In the genomic region with DNA sequence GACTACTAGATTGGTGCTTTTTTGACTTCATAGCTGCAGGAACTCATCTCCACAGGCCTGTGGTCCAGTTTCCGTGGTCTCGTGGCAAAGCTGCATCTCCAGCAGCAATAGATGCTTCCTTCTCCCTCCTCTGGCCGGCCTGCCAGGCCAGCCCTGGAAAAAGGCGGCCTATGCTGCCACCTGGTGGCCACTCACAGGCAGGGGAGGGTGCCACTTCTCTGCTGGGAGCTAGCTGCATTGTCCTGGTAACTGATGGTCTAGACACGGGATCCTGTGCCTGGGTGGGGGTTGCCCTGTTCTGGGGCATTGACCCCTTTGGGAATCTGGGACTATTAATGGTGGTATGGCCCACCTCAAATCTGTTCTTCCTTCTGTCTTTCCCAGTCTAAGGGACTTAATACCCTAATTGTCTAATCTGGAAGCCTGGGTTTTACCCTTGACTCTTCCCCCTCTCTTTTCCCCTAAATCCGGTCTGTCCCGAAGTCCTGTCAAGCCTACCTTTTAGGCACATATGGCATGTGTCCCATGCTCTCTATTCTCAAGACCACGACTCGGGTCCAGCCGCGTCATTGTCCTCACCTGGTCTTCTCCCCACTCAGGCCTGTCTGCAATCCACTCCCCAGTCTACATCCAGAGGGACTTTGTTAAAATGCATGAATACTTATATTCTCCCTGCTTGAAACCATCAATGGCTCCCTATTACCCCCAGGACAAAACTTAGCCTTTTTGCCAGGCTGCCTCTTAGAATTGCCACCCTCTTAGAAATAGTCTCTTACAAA, we compare ENCODE assay signal across 8 cellular contexts. TPM values are rescaled to one million over a fixed set of nuclear protein-coding genes. Genes with fewer than 3 reads are reported as not detected.
A peak's percentile ranks its signal among the peaks of the same experiment; 100 is the strongest.
DNase-seq lines count a peak whose midpoint lies in the region; ATAC-seq, FAIRE-seq and TF ChIP-seq lines count a peak whose summit lies in the region.

No MANE protein-coding gene starts in this region.

- peak; percentile 71 for FAIRE-seq in HepG2 (lab: Jason Lieb, UNC)

- no peak overlapping the region for H2AFZ ChIP-seq in HepG2 (ENCODE audit: low read length)

- peak; percentile 83 for DNase-seq in 8988T
- peak; percentile 78 for DNase-seq in NCI-H345 (lab: John Stamatoyannopoulos, UW)
- peak; percentile 61 to 67 for DNase-seq in activated CD4-positive, alpha-beta T cell treated with anti-CD3 and anti-CD28 coated beads for 24 hours (ENCODE audit: low read depth in 2 of 2)
- peak; percentile 84 for DNase-seq in cerebellar cortex (ENCODE audit: low spot score)
- peak; percentile 49 for DNase-seq in HepG2 (ENCODE audit: low spot score)
- peak; percentile 43 to 66 (median 54) for DNase-seq in stimulated activated CD4-positive, alpha-beta T cell treated with anti-CD3 and anti-CD28 coated beads, TNF-alpha, amount 100 ng/mL, for 1 hour (ENCODE audit: low read depth in 3 of 3, low spot score in 1 of 3)

- H3K4me2 ChIP-seq in HepG2 (ENCODE audit: low read depth, low read length), result no peak overlapping the region

- no peaks in the 10 kb centered on the region for H3K79me2 ChIP-seq in HepG2 (ENCODE audit: insufficient read depth, low read length)

- POLR2A ChIA-PET in HepG2 (lab: Yijun Ruan, JAX), result no interaction called here

- TF ChIP-seq POLR2A in HepG2 (IDR thresholded peaks at IDR 0.05; ENCODE audit: insufficient read depth in 1 of 2, low read depth in 2 of 2, low read length in 2 of 2), result no peak

- no peaks in the 10 kb centered on the region for H3K9me3 ChIP-seq in HepG2 (ENCODE audit: low read length)

- H3K36me3 ChIP-seq in HepG2 (replicated peaks in 1 of 2; ENCODE audit: control insufficient read depth in 1 of 2, insufficient read depth in 2 of 2, low read length in 2 of 2), result no peaks in the 10 kb centered on the region

- intact Hi-C loops in HepG2 (cut with micrococcal nuclease; ENCODE audit: unreplicated experiment), result loop anchor here (1.0 kb wide), 5 partner anchors 103 to 460 kb away; no protein-coding TSS in a partner anchor

- TF ChIP-seq CTCF in HepG2 (CRISPR knock-in tag; IDR thresholded peaks at IDR 0.05), result peak; percentile 97

- no peaks in the 10 kb centered on the region for H4K20me1 ChIP-seq in HepG2 (ENCODE audit: insufficient read depth, low read length)

- CTCF ChIA-PET in HepG2 (lab: Yijun Ruan, JAX; ENCODE audit: low intra/inter-chr PET ratio, low total read pairs), result interaction anchor here (1.2 to 6.5 kb wide), 4 partner anchors 223 to 255 kb away, joined by 4 to 95 read pairs (median 19); no protein-coding TSS in a partner anchor

- H3K27me3 ChIP-seq in HepG2 (ENCODE audit: control insufficient read depth in 1 of 2, insufficient read depth in 2 of 2, low read length in 2 of 2), result no peaks in the 10 kb centered on the region; a peak in 1 of 5 replicates

- peak; percentile 97 for TF ChIP-seq RAD21 in HepG2 (CRISPR knock-in tag; IDR thresholded peaks at IDR 0.05)

- WGBS in HepG2 (ENCODE audit: low lambda C conversion rate), result 12% methylated on average over 7 of the region's 11 CpGs

- ATAC-seq in GM18502 (IDR thresholded peaks at IDR 0.05; ENCODE audit: poor library complexity, unreplicated experiment) (peak; percentile 89), HG03095 (IDR thresholded peaks at IDR 0.05; ENCODE audit: unreplicated experiment) (peak; percentile 78), HepG2 (peak; percentile 88)

- H3K27ac ChIP-seq in HepG2 (ENCODE audit: extremely low read length, insufficient read depth, low read length), result no peak overlapping the region

- H3K4me3 ChIP-seq in HepG2 (replicated peaks in 1 of 3; ENCODE audit: insufficient read depth in 1 of 3, low read depth in 2 of 3, low read length in 3 of 3), result no peak overlapping the region

- TF ChIP-seq EP300 in HepG2 (IDR thresholded peaks at IDR 0.05; ENCODE audit: low read depth in 2 of 2, low read length in 2 of 2) (no peak), HepG2 (CRISPR knock-in tag; IDR thresholded peaks at IDR 0.05; ENCODE audit: borderline replicate concordance) (no peak)

- no peak overlapping the region for H3K9ac ChIP-seq in HepG2 (ENCODE audit: insufficient read depth, low read depth, low read length)

- peaks cover 28% of the 10 kb centered on the region for H3K4me1 ChIP-seq in HepG2 (ENCODE audit: insufficient read depth, low read length)

- BruUV-seq in HepG2 (replicated peaks; lab: Mats Ljungman, UMichigan), result no TSS peak

- in situ Hi-C loops in HepG2 (cut with HindIII; ENCODE audit: extremely low pct_ligation_motif_present, low pct_unique_long_range_greater_than_20kb), result loop anchor here (25.0 kb wide), 1 partner anchor 462 kb away; a partner anchor contains a TSS

TF ChIP-seq in HepG2, 621 proteins besides CTCF, POLR2A, EP300 and RAD21 (continues in another document):
- TF ChIP-seq ZNF501 (CRISPR knock-in tag; IDR thresholded peaks at IDR 0.05) (0 out of 2 replicates have a peak, but pooled peaks have one; percentile 33), SALL1 (CRISPR knock-in tag; IDR thresholded peaks at IDR 0.05) (peak; percentile 68), ZNF773 (CRISPR knock-in tag; IDR thresholded peaks at IDR 0.05; ENCODE audit: borderline replicate concordance) (no peak), ZNF180 (CRISPR knock-in tag; IDR thresholded peaks at IDR 0.05; ENCODE audit: borderline replicate concordance, low read depth) (no peak), HDAC6 (IDR thresholded peaks at IDR 0.05; ENCODE audit: low read depth, low read length) (no peak), TOE1 (CRISPR knock-in tag; IDR thresholded peaks at IDR 0.05) (no peak), KMT2B (CRISPR knock-in tag; IDR thresholded peaks at IDR 0.05) (no peak), ZNF619 (CRISPR knock-in tag; IDR thresholded peaks at IDR 0.05) (no peak), RORA (CRISPR knock-in tag; IDR thresholded peaks at IDR 0.05) (no peak), TCF12 (IDR thresholded peaks at IDR 0.05) (no peak), TCF12 (CRISPR knock-in tag; IDR thresholded peaks at IDR 0.05) (no peak)
- TF ChIP-seq, protein P1, sequence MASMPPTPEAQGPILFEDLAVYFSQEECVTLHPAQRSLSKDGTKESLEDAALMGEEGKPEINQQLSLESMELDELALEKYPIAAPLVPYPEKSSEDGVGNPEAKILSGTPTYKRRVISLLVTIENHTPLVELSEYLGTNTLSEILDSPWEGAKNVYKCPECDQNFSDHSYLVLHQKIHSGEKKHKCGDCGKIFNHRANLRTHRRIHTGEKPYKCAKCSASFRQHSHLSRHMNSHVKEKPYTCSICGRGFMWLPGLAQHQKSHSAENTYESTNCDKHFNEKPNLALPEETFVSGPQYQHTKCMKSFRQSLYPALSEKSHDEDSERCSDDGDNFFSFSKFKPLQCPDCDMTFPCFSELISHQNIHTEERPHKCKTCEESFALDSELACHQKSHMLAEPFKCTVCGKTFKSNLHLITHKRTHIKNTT (CRISPR knock-in tag; IDR thresholded peaks at IDR 0.05), result no peak
- TF ChIP-seq, protein P2, sequence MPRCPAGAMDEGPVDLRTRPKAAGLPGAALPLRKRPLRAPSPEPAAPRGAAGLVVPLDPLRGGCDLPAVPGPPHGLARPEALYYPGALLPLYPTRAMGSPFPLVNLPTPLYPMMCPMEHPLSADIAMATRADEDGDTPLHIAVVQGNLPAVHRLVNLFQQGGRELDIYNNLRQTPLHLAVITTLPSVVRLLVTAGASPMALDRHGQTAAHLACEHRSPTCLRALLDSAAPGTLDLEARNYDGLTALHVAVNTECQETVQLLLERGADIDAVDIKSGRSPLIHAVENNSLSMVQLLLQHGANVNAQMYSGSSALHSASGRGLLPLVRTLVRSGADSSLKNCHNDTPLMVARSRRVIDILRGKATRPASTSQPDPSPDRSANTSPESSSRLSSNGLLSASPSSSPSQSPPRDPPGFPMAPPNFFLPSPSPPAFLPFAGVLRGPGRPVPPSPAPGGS (CRISPR knock-in tag; IDR thresholded peaks at IDR 0.05), result no peak
- TF ChIP-seq, protein P3, sequence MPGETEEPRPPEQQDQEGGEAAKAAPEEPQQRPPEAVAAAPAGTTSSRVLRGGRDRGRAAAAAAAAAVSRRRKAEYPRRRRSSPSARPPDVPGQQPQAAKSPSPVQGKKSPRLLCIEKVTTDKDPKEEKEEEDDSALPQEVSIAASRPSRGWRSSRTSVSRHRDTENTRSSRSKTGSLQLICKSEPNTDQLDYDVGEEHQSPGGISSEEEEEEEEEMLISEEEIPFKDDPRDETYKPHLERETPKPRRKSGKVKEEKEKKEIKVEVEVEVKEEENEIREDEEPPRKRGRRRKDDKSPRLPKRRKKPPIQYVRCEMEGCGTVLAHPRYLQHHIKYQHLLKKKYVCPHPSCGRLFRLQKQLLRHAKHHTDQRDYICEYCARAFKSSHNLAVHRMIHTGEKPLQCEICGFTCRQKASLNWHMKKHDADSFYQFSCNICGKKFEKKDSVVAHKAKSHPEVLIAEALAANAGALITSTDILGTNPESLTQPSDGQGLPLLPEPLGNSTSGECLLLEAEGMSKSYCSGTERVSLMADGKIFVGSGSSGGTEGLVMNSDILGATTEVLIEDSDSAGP (CRISPR knock-in tag; IDR thresholded peaks at IDR 0.05; ENCODE audit: borderline replicate concordance), result peak; percentile 25; the same call in 1 of the 2 replicates

RNA-seq across cellular contexts. Expression of a gene that starts 20.1 kb away (rescaled TPM):
- total RNA-seq in HepG2 (2016; rRNA removed; fragmentation: Illumina TruSeq; extraction: Trizol), result 0.06 and 0.07 TPM in 2 replicates
- total RNA-seq in HepG2 (2016; cell fraction: cytosol; rRNA removed; fragmentation: Illumina TruSeq; extraction: Trizol; ENCODE audit: low read depth), result not detected in 2 replicates
- total RNA-seq in HepG2 (2016; cell fraction: insoluble cytoplasmic fraction; rRNA removed; fragmentation: Illumina TruSeq; extraction: Trizol), result 0.11 TPM in 1 of 2 replicates, not detected in the other
- total RNA-seq in HepG2 (2016; cell fraction: membrane; rRNA removed; fragmentation: Illumina TruSeq; extraction: Trizol), result 0.03 TPM in 1 of 2 replicates, not detected in the other
- total RNA-seq in HepG2 (2016; cell fraction: nucleus; rRNA removed; fragmentation: Illumina TruSeq; extraction: Trizol), result not detected in 2 replicates
- polyA plus RNA-seq in HepG2 (2011; rRNA removed), result 0.05 and 0.08 TPM in 2 replicates
- 0.06 and 0.15 TPM in 2 replicates for polyA plus RNA-seq in HepG2 (2011; cell fraction: cytosol; rRNA removed)
- polyA plus RNA-seq in HepG2 (2011; cell fraction: nucleus; rRNA removed), result 0.09 and 0.10 TPM in 2 replicates
- polyA plus RNA-seq in HepG2 (2012), result 0.07 and 0.08 TPM in 2 replicates
- not detected in 2 replicates for polyA plus RNA-seq in HepG2 (2016; cell fraction: cytosol; fragmentation: Illumina TruSeq; extraction: Trizol; ENCODE audit: low read depth)
- not detected in 2 replicates for polyA plus RNA-seq in HepG2 (2016; cell fraction: insoluble cytoplasmic fraction; fragmentation: Illumina TruSeq; extraction: Trizol; ENCODE audit: low read depth)
- polyA plus RNA-seq in HepG2 (2016; cell fraction: membrane; fragmentation: Illumina TruSeq; extraction: Trizol; ENCODE audit: low read depth), result 0.08 TPM in 1 of 2 replicates, not detected in the other
- polyA plus RNA-seq in HepG2 (2016; cell fraction: nucleus; fragmentation: Illumina TruSeq; extraction: Trizol; ENCODE audit: insufficient read depth, low read depth), result not detected in 2 replicates
- polyA minus RNA-seq in HepG2 (2011; rRNA and poly(A)+ RNA removed; ENCODE audit: low replicate concordance), result 0.28 and 8.6 TPM in 2 replicates
- polyA minus RNA-seq in HepG2 (2011; cell fraction: cytosol; rRNA and poly(A)+ RNA removed), result not detected in 2 replicates
- 0.12 TPM in 1 of 2 replicates, not detected in the other for polyA minus RNA-seq in HepG2 (2011; cell fraction: nucleus; rRNA and poly(A)+ RNA removed)
